In genomic region chr10:106972381-106972780, GRCh38 we compare ENCODE assay signal across 20 cellular contexts.
DNase-seq lines count a peak whose midpoint lies in the region; ATAC-seq and TF ChIP-seq lines count a peak whose summit lies in the region.
"Had no signal": no experiment of that assay in that cellular context is flagged by ENCODE, and none has a peak within 500 bp of the region (broad histone marks: within the 10 kb centered on the region; RNA-seq: fewer than 3 reads in every experiment).

No MANE protein-coding gene starts in this region.

- DNase-seq in NCI-H82 (lab: John Stamatoyannopoulos, UW) (peak; percentile 32), NCI-H82 treated with DMSO at 0.1 percent for 48 hours (lab: John Stamatoyannopoulos, UW; ENCODE audit: unreplicated experiment) (no peak), left kidney (ENCODE audit: low read depth, low spot score) (peak; percentile 15), right cardiac atrium (no peak), tibial artery (no peak), hypothalamus (lab: John Stamatoyannopoulos, UW) (no peak)
- DNase-seq in stimulated activated naive B cell treated with anti-CD40 and anti-IgM and Interleukin-4, amounts not matched to agents 10 μg/mL and 1 μg/mL and 100 μg/mL, for 72 hours = no peak
- DNase-seq: Caco-2; CD4-positive, CD25-positive, alpha-beta regulatory T cell; CD8-positive, alpha-beta T cell; DMS153; DND-41; GM23248; H7; HCEC 1CT had no signal

- no peak overlapping the region for H3K9ac ChIP-seq in liver (ENCODE audit: low read depth in 1 of 2, low read length in 2 of 2)
- H3K9ac ChIP-seq: BLaER1, GM23248 had no signal

- no peaks in the 10 kb centered on the region for H3K36me3 ChIP-seq in liver (ENCODE audit: control insufficient read depth in 4 of 4, insufficient read depth in 3 of 4, low read depth in 1 of 4, low read length in 3 of 4)
- no peaks in the 10 kb centered on the region for H3K36me3 ChIP-seq in tibial artery
- H3K36me3 ChIP-seq: BLaER1 had no signal

- intact Hi-C loops in right cardiac atrium (cut with DNase I) = no loop called here
- intact Hi-C loops in tibial artery (cut with DNase I; ENCODE audit: low total_unique reads) = no loop called here

- H3K4me3 ChIP-seq in liver (ENCODE audit: low read depth in 1 of 3, low read length in 3 of 3) (no peak overlapping the region), right cardiac atrium (ENCODE audit: low read length) (no peak overlapping the region), tibial artery (no peak overlapping the region)
- H3K4me3 ChIP-seq: BLaER1, GM23248 had no signal

- H3K27ac Mint-ChIP-seq in stimulated activated naive B cell treated with anti-CD40 and anti-IgM and Interleukin-4, amounts not matched to agents 10 μg/mL and 1 μg/mL and 100 μg/mL, for 72 hours = peak overlapping the region; percentile 52
- H3K27ac Mint-ChIP-seq: B cell; CD8-positive, alpha-beta T cell had no signal

- no peaks in the 10 kb centered on the region for H3K9me3 ChIP-seq in liver (ENCODE audit: control insufficient read depth in 4 of 4, low read length in 3 of 4)
- H3K9me3 ChIP-seq in right cardiac atrium (ENCODE audit: control insufficient read depth, low read length) = no peaks in the 10 kb centered on the region
- no peaks in the 10 kb centered on the region for H3K9me3 ChIP-seq in tibial artery
- H3K9me3 ChIP-seq: BLaER1, Caco-2 had no signal

- WGBS in liver = 46% methylated on average over 2 of the region's 2 CpGs
- 92% methylated on average over 2 of the region's 2 CpGs for WGBS in right cardiac atrium

- H3K4me1 Mint-ChIP-seq in stimulated activated naive B cell treated with anti-CD40 and anti-IgM and Interleukin-4, amounts not matched to agents 10 μg/mL and 1 μg/mL and 100 μg/mL, for 72 hours = no peaks in the 10 kb centered on the region
- H3K4me1 Mint-ChIP-seq: B cell; CD4-positive, CD25-positive, alpha-beta regulatory T cell had no signal

- H3K27ac ChIP-seq in liver (ENCODE audit: low read depth in 1 of 2, low read length in 2 of 2) = no peak overlapping the region
- H3K27ac ChIP-seq in right cardiac atrium (ENCODE audit: low read length) = no peak overlapping the region
- no peak overlapping the region for H3K27ac ChIP-seq in tibial artery
- H3K27ac ChIP-seq: 22Rv1, BLaER1, C4-2B, GM23248 had no signal

- no peak for TF ChIP-seq CTCF in liver (IDR thresholded peaks at IDR 0.05; ENCODE audit: low read depth, low read length, missing input control)
- no peak for TF ChIP-seq CTCF in tibial artery (IDR thresholded peaks at IDR 0.05)

- H3K4me1 ChIP-seq in liver (ENCODE audit: control insufficient read depth in 4 of 4, insufficient read depth in 4 of 4, low read length in 3 of 4) (peaks cover 7 to 21% (median 18%) of the 10 kb centered on the region in 4 donors), right cardiac atrium (ENCODE audit: control insufficient read depth, insufficient read depth, low read length) (no peaks in the 10 kb centered on the region), tibial artery (no peaks in the 10 kb centered on the region)
- H3K4me1 ChIP-seq: BLaER1, Caco-2 had no signal

- no peaks in the 10 kb centered on the region for H3K36me3 Mint-ChIP-seq in stimulated activated naive B cell treated with anti-CD40 and anti-IgM and Interleukin-4, amounts not matched to agents 10 μg/mL and 1 μg/mL and 100 μg/mL, for 72 hours
- H3K36me3 Mint-ChIP-seq: CD8-positive, alpha-beta T cell had no signal

- H3K27me3 Mint-ChIP-seq in stimulated activated naive B cell treated with anti-CD40 and anti-IgM and Interleukin-4, amounts not matched to agents 10 μg/mL and 1 μg/mL and 100 μg/mL, for 72 hours = peaks cover 0 to 10% of the 10 kb centered on the region in 2 donors
- H3K27me3 Mint-ChIP-seq: B cell; CD4-positive, CD25-positive, alpha-beta regulatory T cell had no signal

- no peak overlapping the region for H3K4me3 Mint-ChIP-seq in stimulated activated naive B cell treated with anti-CD40 and anti-IgM and Interleukin-4, amounts not matched to agents 10 μg/mL and 1 μg/mL and 100 μg/mL, for 72 hours
- H3K4me3 Mint-ChIP-seq: B cell; CD4-positive, CD25-positive, alpha-beta regulatory T cell; CD8-positive, alpha-beta T cell had no signal

- no peak for ATAC-seq in stimulated activated naive B cell treated with anti-CD40 and anti-IgM and Interleukin-4, amounts not matched to agents 10 μg/mL and 1 μg/mL and 100 μg/mL, for 72 hours (replicated peaks)
- ATAC-seq in right cardiac atrium = no peak
- ATAC-seq: CD8-positive, alpha-beta T cell had no signal

- H3K9me3 Mint-ChIP-seq in stimulated activated naive B cell treated with anti-CD40 and anti-IgM and Interleukin-4, amounts not matched to agents 10 μg/mL and 1 μg/mL and 100 μg/mL, for 72 hours = peaks cover 0 to 4% of the 10 kb centered on the region in 2 donors

- no peaks in the 10 kb centered on the region for H3K27me3 ChIP-seq in liver (ENCODE audit: control insufficient read depth in 4 of 4, insufficient read depth in 4 of 4, low read length in 3 of 4)
- H3K27me3 ChIP-seq in right cardiac atrium (ENCODE audit: control insufficient read depth, insufficient read depth) = no peaks in the 10 kb centered on the region
- no peaks in the 10 kb centered on the region for H3K27me3 ChIP-seq in tibial artery
- H3K27me3 ChIP-seq: BLaER1 had no signal

- peak; percentile 30 to 46 for TF ChIP-seq RAD21 in liver (IDR thresholded peaks at IDR 0.05)

TF ChIP-seq in liver, 16 proteins besides CTCF, POLR2A, EP300 and RAD21:
- no peak for TF ChIP-seq NR2F2 (IDR thresholded peaks at IDR 0.05)
- TF ChIP-seq FOXA1 (IDR thresholded peaks at IDR 0.05) = peak; percentile 42
- TF ChIP-seq YY1 (IDR thresholded peaks at IDR 0.05) = peak; percentile 28
- no peak for TF ChIP-seq ZBTB33 (IDR thresholded peaks at IDR 0.05)
- TF ChIP-seq REST (IDR thresholded peaks at IDR 0.05) = peak; percentile 16
- TF ChIP-seq EGR1 (IDR thresholded peaks at IDR 0.05; ENCODE audit: low read depth in 2 of 2) = no peak
- peak; percentile 70 for TF ChIP-seq FOXA2 (IDR thresholded peaks at IDR 0.05)
- no peak for TF ChIP-seq TAF1 (conservative IDR thresholded peaks at IDR 0.05)
- TF ChIP-seq MAX (IDR thresholded peaks at IDR 0.05) = no peak
- TF ChIP-seq RXRA (IDR thresholded peaks at IDR 0.05) = peak in 1 of 2 donors; percentile 54
- peak in 1 of 2 donors; percentile 60 for TF ChIP-seq JUND (IDR thresholded peaks at IDR 0.05)
- no peak for TF ChIP-seq GABPA (IDR thresholded peaks at IDR 0.05 in 1 of 2, conservative IDR thresholded peaks at IDR 0.05 in 1 of 2)
- TF ChIP-seq HNF4A (conservative IDR thresholded peaks at IDR 0.05) = peak; percentile 90 to 93
- TF ChIP-seq SP1 (IDR thresholded peaks at IDR 0.05) = peak; percentile 94
- TF ChIP-seq ATF3 (IDR thresholded peaks at IDR 0.05) = no peak
- TF ChIP-seq HNF4G (IDR thresholded peaks at IDR 0.05) = peak; percentile 78

Comparison
In these comparisons a context has a peak if more than half of its experiments do, and no peak if none do; other contexts are left out.
1. DNase-seq: peak in NCI-H82 (single experiment) and left kidney (single experiment); none in NCI-H82 treated with DMSO at 0.1 percent for 48 hours (single experiment), stimulated activated naive B cell treated with anti-CD40 and anti-IgM and Interleukin-4, amounts not matched to agents 10 μg/mL and 1 μg/mL and 100 μg/mL, for 72 hours (single experiment), right cardiac atrium (0 of 3), tibial artery (0 of 2) and hypothalamus (0 of 51).